ENCODE assay signal across 18 cellular contexts in the genomic region with DNA sequence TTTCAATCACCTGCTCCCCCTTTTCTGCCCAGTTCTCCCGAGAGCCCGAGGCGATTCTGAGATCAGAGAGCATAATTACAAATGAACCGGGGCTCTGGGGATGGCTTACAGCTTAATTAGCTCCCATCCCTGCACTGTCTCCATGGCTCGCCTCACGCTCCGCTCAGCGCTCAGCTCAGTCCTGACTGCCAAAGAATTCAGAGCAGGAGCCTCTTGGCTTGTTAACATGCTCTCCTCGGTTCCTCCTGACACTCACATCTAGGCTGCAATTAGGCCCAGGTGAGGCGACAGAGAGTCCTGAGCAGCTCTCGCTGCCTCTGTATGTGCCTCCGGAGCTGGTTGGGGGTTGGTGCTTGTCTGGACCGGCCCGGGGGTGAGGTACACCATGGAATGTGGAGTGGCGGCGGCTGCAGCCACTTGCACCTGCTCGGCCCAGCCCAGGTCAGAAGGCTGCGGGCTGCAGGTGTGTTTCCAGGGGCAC.
DNase-seq lines count a peak whose midpoint lies in the region; ATAC-seq and TF ChIP-seq lines count a peak whose summit lies in the region.
"Had no signal": no experiment of that assay in that cellular context is flagged by ENCODE, and none has a peak within 500 bp of the region (broad histone marks: within the 10 kb centered on the region; RNA-seq: fewer than 3 reads in every experiment).

No MANE protein-coding gene starts in this region.

- no peak for TF ChIP-seq CTCF in nephron progenitor cell (IDR thresholded peaks at IDR 0.05)
- no peak for TF ChIP-seq CTCF in mammary epithelial cell (conservative IDR thresholded peaks at IDR 0.05 in 1 of 2, IDR thresholded peaks at IDR 0.05 in 1 of 2; ENCODE audit: extremely low read depth in 1 of 2, insufficient read depth in 1 of 2, low read depth in 1 of 2, low read length in 2 of 2)

- no peak overlapping the region for H3K9ac ChIP-seq in mammary epithelial cell (ENCODE audit: insufficient read depth, low read length)

- dilution Hi-C loops in mammary epithelial cell (cut with HindIII; ENCODE audit: low sequenced_read_pairs), result loop anchor here (5.0 kb wide), 1 partner anchor 39 kb away; no protein-coding TSS in a partner anchor

- H3K4me3 ChIP-seq in mammary epithelial cell (replicated peaks in 1 of 3; ENCODE audit: insufficient read depth in 1 of 3, low read depth in 2 of 3, low read length in 3 of 3), result no peak overlapping the region
- H3K4me3 ChIP-seq in MG63, result no peak overlapping the region
- H3K4me3 ChIP-seq: cardiac muscle cell, GM12878, heart left ventricle had no signal

- BruUV-seq in mammary epithelial cell (replicated peaks; lab: Mats Ljungman, UMichigan), result no TSS peak

- peaks cover 69% of the 10 kb centered on the region for H3K4me1 Mint-ChIP-seq in nephron progenitor cell

- H3K27me3 ChIP-seq in mammary epithelial cell (ENCODE audit: insufficient read depth, low read length), result peaks cover 2% of the 10 kb centered on the region
- H3K27me3 ChIP-seq in MG63, result no peaks in the 10 kb centered on the region
- H3K27me3 ChIP-seq: cardiac muscle cell had no signal

- peak overlapping the region; percentile 78 for H3K27ac Mint-ChIP-seq in nephron progenitor cell

- no peak overlapping the region for H3K27ac ChIP-seq in mammary epithelial cell (ENCODE audit: insufficient read depth, low read depth, low read length)
- H3K27ac ChIP-seq: cardiac muscle cell, heart left ventricle had no signal

- H4K20me1 ChIP-seq in mammary epithelial cell (ENCODE audit: insufficient read depth, low read length), result no peaks in the 10 kb centered on the region

- DNase-seq in G401 (ENCODE audit: low spot score) (peak; percentile 19), NCI-H510A (lab: John Stamatoyannopoulos, UW) (peak; percentile 72), nephron progenitor cell (no peak), mammary epithelial cell (no peak), MG63 (no peak), NCI-H1092 treated with DMSO at 0.1 percent for 48 hours (lab: John Stamatoyannopoulos, UW) (no peak)
- DNase-seq: activated naive CD4-positive, alpha-beta T cell; AML-193; GOT3; heart left ventricle; mesenchymal stem cell; NCI-H524 treated with DMSO at 0.1 percent for 48 hours; SHP77; stimulated activated CD4-positive, alpha-beta T cell treated with anti-CD3 and anti-CD28 coated beads, Interleukin-2, amount 100 ng/mL, for 24 hours had no signal

- H3K27me3 Mint-ChIP-seq in nephron progenitor cell (ENCODE audit: low read depth, poor library complexity), result peaks cover 14% of the 10 kb centered on the region

- H3K9me3 ChIP-seq in mammary epithelial cell (replicated peaks; ENCODE audit: insufficient read depth, low read length) (no peaks in the 10 kb centered on the region), MG63 (no peaks in the 10 kb centered on the region)
- H3K9me3 ChIP-seq: heart left ventricle had no signal

- intact Hi-C loops in mammary epithelial cell (cut with micrococcal nuclease), result loop anchor here (5.0 kb wide), 1 partner anchor 194 kb away; no protein-coding TSS in a partner anchor

- CTCF ChIA-PET in mammary epithelial cell (lab: Charles Lee; ENCODE audit: low non-redundant PET), result interaction anchor here (0.6 kb wide), 1 partner anchor 60 kb away, joined by 7 read pairs; no protein-coding TSS in a partner anchor

- ATAC-seq in esophagus mucosa (peak; percentile 65), HG03108 (IDR thresholded peaks at IDR 0.05; ENCODE audit: unreplicated experiment) (no peak)
- ATAC-seq: GM12878 had no signal

- H2AFZ ChIP-seq in mammary epithelial cell (ENCODE audit: low read depth, low read length), result no peak overlapping the region

- peak overlapping the region; percentile 31 for H3K4me3 Mint-ChIP-seq in nephron progenitor cell

- 66% methylated on average over 5 of the region's 18 CpGs for WGBS in mammary epithelial cell (ENCODE audit: low coverage, missing lambda C conversion rate)

- no peak overlapping the region for H3K4me2 ChIP-seq in mammary epithelial cell (ENCODE audit: insufficient read depth, low read depth, low read length)

- H3K36me3 ChIP-seq in mammary epithelial cell (ENCODE audit: insufficient read depth, low read length), result no peaks in the 10 kb centered on the region
- H3K36me3 ChIP-seq in MG63, result no peaks in the 10 kb centered on the region
- H3K36me3 ChIP-seq: cardiac muscle cell, heart left ventricle had no signal

- in situ Hi-C loops in G401 (cut with HindIII; ENCODE audit: low sequenced_read_pairs) (no loop called here), mammary epithelial cell (cut with MboI; ENCODE audit: low sequenced_read_pairs in 2 of 2) (no loop called here)

- H3K9me3 Mint-ChIP-seq in nephron progenitor cell, result no peaks in the 10 kb centered on the region

- H3K36me3 Mint-ChIP-seq in nephron progenitor cell (ENCODE audit: low read depth), result no peaks in the 10 kb centered on the region

- peaks cover 14% of the 10 kb centered on the region for H3K4me1 ChIP-seq in mammary epithelial cell (ENCODE audit: insufficient read depth, low read length)

- H3K79me2 ChIP-seq in mammary epithelial cell (ENCODE audit: insufficient read depth, low read length), result no peaks in the 10 kb centered on the region

Comparison
In these comparisons a context has a peak if more than half of its experiments do, and no peak if none do; other contexts are left out.
1. DNase-seq: peak in G401 (single experiment) and NCI-H510A (single experiment); none in nephron progenitor cell (single experiment), mammary epithelial cell (single experiment), MG63 (single experiment) and NCI-H1092 treated with DMSO at 0.1 percent for 48 hours (single experiment).